Comparison of ENCODE assay signal across 8 cellular contexts in the genomic region with DNA sequence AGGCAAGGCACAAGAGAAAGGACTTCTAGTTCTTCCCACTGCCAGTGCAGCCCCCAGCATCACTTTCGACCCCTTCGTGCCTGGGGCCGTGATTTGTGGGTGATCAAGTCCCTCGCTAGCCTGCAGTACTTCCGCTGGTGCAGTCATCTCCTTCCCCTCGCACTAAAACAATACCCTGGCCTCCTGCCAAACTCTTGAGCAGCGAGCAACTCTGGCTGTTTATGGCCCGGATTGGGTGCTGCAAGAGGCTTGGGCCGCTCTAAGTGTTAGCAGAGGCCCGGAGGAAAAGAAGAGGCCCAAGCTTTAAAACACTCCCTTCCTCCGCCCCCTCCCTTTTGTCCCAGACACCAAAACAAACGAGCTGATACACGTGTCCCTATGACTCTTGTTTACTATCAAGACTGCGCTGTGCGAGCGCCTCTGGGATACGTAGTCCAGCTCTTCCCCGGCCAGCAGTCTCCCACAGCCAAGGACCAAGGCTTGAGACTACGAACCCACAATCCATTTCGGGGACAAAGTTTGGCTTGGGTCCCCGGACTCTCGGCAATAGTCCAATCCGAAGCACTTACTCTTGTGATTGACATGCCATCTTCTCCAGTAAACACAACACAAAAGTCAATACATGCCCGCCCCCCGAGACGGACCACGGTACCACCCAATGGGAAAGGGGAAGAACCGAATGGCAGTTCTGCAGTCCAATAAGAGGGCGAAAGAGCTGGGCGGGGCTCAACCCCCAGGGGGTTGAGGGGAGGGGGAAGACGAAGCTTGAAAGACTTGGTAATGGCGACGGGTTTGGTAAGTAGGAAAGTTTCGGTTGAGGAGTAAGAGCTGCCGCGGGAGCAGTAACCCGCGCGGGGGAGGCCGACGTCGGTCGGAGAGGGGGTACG. TPM values are rescaled to one million over a fixed set of nuclear protein-coding genes. Genes with fewer than 3 reads are reported as not detected.
DNase-seq lines count a peak whose midpoint lies in the region; ATAC-seq and TF ChIP-seq lines count a peak whose summit lies in the region.

A gene with protein sequence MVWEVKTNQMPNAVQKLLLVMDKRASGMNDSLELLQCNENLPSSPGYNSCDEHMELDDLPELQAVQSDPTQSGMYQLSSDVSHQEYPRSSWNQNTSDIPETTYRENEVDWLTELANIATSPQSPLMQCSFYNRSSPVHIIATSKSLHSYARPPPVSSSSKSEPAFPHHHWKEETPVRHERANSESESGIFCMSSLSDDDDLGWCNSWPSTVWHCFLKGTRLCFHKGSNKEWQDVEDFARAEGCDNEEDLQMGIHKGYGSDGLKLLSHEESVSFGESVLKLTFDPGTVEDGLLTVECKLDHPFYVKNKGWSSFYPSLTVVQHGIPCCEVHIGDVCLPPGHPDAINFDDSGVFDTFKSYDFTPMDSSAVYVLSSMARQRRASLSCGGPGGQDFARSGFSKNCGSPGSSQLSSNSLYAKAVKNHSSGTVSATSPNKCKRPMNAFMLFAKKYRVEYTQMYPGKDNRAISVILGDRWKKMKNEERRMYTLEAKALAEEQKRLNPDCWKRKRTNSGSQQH (plus strand): TSS at position 771 of the 887 bp plus-strand sequence. CDS start 10,891 bp downstream, outside the sequence.

- H3K27me3 ChIP-seq in left ventricle myocardium inferior (ENCODE audit: low read depth): no peaks in the 10 kb centered on the region

- no peaks in the 10 kb centered on the region for H3K9me3 Mint-ChIP-seq in progenitor cell of endocrine pancreas (ENCODE audit: low read depth)

- intact Hi-C loops in left ventricle myocardium inferior (cut with micrococcal nuclease): no loop called here

- ATAC-seq in GM18498 (IDR thresholded peaks at IDR 0.05; ENCODE audit: unreplicated experiment) (peak; percentile 90), HG02938 (IDR thresholded peaks at IDR 0.05; ENCODE audit: unreplicated experiment) (peak; percentile 90)

- peaks cover 54% of the 10 kb centered on the region for H3K4me1 ChIP-seq in left ventricle myocardium inferior

- H3K4me3 Mint-ChIP-seq in progenitor cell of endocrine pancreas (ENCODE audit: low read depth): peak within 1 kb of the TSS; percentile 95

- TF ChIP-seq CTCF in left ventricle myocardium inferior (IDR thresholded peaks at IDR 0.05; ENCODE audit: borderline replicate concordance) (no peak), progenitor cell of endocrine pancreas (IDR thresholded peaks at IDR 0.05; ENCODE audit: unreplicated experiment) (no peak)

- peak within 1 kb of the TSS; percentile 100 for H3K27ac Mint-ChIP-seq in progenitor cell of endocrine pancreas

- peak within 1 kb of the TSS; percentile 84 for H3K4me3 ChIP-seq in left ventricle myocardium inferior

- H3K9me3 ChIP-seq in left ventricle myocardium inferior (replicated peaks): no peaks in the 10 kb centered on the region

- no peaks in the 10 kb centered on the region for H3K36me3 ChIP-seq in left ventricle myocardium inferior

- no peaks in the 10 kb centered on the region for H3K36me3 Mint-ChIP-seq in progenitor cell of endocrine pancreas (ENCODE audit: insufficient read depth)

- H3K27me3 Mint-ChIP-seq in progenitor cell of endocrine pancreas: no peaks in the 10 kb centered on the region

- DNase-seq in NCI-H187 (lab: John Stamatoyannopoulos, UW): peak; percentile 98 to 99
- peak; percentile 86 to 100 (median 98) for DNase-seq in T-helper 2 cell
- peak; percentile 99 for DNase-seq in left ventricle myocardium inferior
- DNase-seq in progenitor cell of endocrine pancreas (ENCODE audit: low spot score, unreplicated experiment): peak; percentile 98
- peak; percentile 100 for DNase-seq in ureter (ENCODE audit: low spot score)

- peaks cover 23% of the 10 kb centered on the region for H3K4me1 Mint-ChIP-seq in progenitor cell of endocrine pancreas (ENCODE audit: low read depth)

- H3K27ac ChIP-seq in angular gyrus (ENCODE audit: low read depth, low read length) (peak within 1 kb of the TSS; percentile 100), left ventricle myocardium inferior (replicated peaks) (peak within 1 kb of the TSS; percentile 96)

RNA-seq across cellular contexts. Expression of the gene that starts here (rescaled TPM):
- total RNA-seq in left ventricle myocardium inferior (56.9 TPM), progenitor cell of endocrine pancreas (52.5 and 53.0 TPM in 2 replicates), ureter (62.1 TPM)

Comparison
In these comparisons a context has a peak if more than half of its experiments do, and no peak if none do; other contexts are left out.
1. Peak in every context shown above with its lines: DNase-seq, ATAC-seq, H3K4me3 ChIP-seq and H3K27ac ChIP-seq.